Comparison of ENCODE assay signal across 8 cellular contexts in genomic region chr3:129016366-129016724, GRCh38. TPM values are rescaled to one million over a fixed set of nuclear protein-coding genes. Genes with fewer than 3 reads are reported as not detected.
DNase-seq lines count a peak whose midpoint lies in the region; ATAC-seq and TF ChIP-seq lines count a peak whose summit lies in the region.

No MANE protein-coding gene starts in this region.

- H3K27me3 ChIP-seq in BLaER1 treated with 17β-estradiol and CSF1 and Interleukin-3, amounts not matched to agents 10 nM and 100 nM, result no peaks in the 10 kb centered on the region
- peaks cover 7% of the 10 kb centered on the region; the same call in 1 of the 2 replicates for H3K27me3 ChIP-seq in IMR-90 (ENCODE audit: control insufficient read depth, insufficient read depth, low read length)
- no peaks in the 10 kb centered on the region for H3K27me3 ChIP-seq in mesendoderm (ENCODE audit: insufficient read depth, low read length, poor library complexity)
- H3K27me3 ChIP-seq in vagina, result no peaks in the 10 kb centered on the region

- TF ChIP-seq CTCF in IMR-90 (conservative IDR thresholded peaks at IDR 0.05; ENCODE audit: low read depth, low read length) (no peak), vagina (IDR thresholded peaks at IDR 0.05) (no peak)

- no TSS peak for BruUV-seq in IMR-90 (replicated peaks; lab: Mats Ljungman, UMichigan)

- WGBS in IMR-90 (ENCODE audit: extremely low coverage in 2 of 2, insufficient read length in 1 of 2), 2 experiments, result 91% methylated on average over 5 of the region's 6 CpGs; no CpG with 5 or more reads in 1 of the 2 experiments
- WGBS in mesendoderm (ENCODE audit: extremely low coverage, insufficient coverage, low lambda C conversion rate), result no CpG with 5 or more reads among the region's 6 CpGs

- H2AK5ac ChIP-seq in IMR-90 (ENCODE audit: low read depth, low read length) (peak overlapping the region; percentile 69; the same call in 1 of the 2 replicates), mesendoderm (ENCODE audit: low read length) (no peak overlapping the region)

- peak overlapping the region; percentile 38; the same call in 1 of the 2 replicates for H2BK20ac ChIP-seq in IMR-90 (ENCODE audit: low read depth, low read length)

- H3K4ac ChIP-seq in IMR-90 (ENCODE audit: low read depth, low read length) (peak overlapping the region; percentile 14; the same call in 1 of the 2 replicates), mesendoderm (ENCODE audit: low read depth, low read length) (no peak overlapping the region)

- in situ Hi-C loops in IMR-90 (cut with MboI; ENCODE audit: low sequenced_read_pairs), result no loop called here

- peaks cover 0 to 4% (median 0%) of the 10 kb centered on the region in 11 experiments; a peak in 3 of 22 replicates for H3K9me3 ChIP-seq in BLaER1 treated with 17β-estradiol and CSF1 and Interleukin-3, amounts not matched to agents 10 nM and 100 nM (replicated peaks in 1 of 11)
- H3K9me3 ChIP-seq in IMR-90 (ENCODE audit: control insufficient read depth, insufficient read depth, low read length) (no peaks in the 10 kb centered on the region), vagina (no peaks in the 10 kb centered on the region)

- DNase-seq in IMR-90 (no peak), RPMI8226 (peak; percentile 80), mesendoderm (peak; percentile 25), vagina (ENCODE audit: extremely low spot score in 2 of 2) (no peak), posterior vena cava (ENCODE audit: low spot score) (no peak)
- DNase-seq in activated naive CD4-positive, alpha-beta T cell treated with anti-CD3 and anti-CD28 coated beads, Interleukin-2, amount 50 U/mL, for 16 hours, result peak; percentile 63

- H2BK5ac ChIP-seq in IMR-90 (ENCODE audit: low read depth, low read length, poor library complexity, severe bottlenecking) (no peak overlapping the region), mesendoderm (ENCODE audit: low read length) (no peak overlapping the region)

- TF ChIP-seq POLR2A in IMR-90 (IDR thresholded peaks at IDR 0.05; ENCODE audit: low read depth, low read length) (no peak), vagina (IDR thresholded peaks at IDR 0.05) (no peak)

- H3K9me1 ChIP-seq in IMR-90 (ENCODE audit: insufficient read depth, low read length), result peaks cover 11% of the 10 kb centered on the region

- no peaks in the 10 kb centered on the region for H3K36me3 ChIP-seq in BLaER1 treated with 17β-estradiol and CSF1 and Interleukin-3, amounts not matched to agents 10 nM and 100 nM
- no peaks in the 10 kb centered on the region for H3K36me3 ChIP-seq in IMR-90 (ENCODE audit: control insufficient read depth, insufficient read depth, low read length)
- no peaks in the 10 kb centered on the region for H3K36me3 ChIP-seq in mesendoderm (ENCODE audit: control insufficient read depth, insufficient read depth, low read length)
- H3K36me3 ChIP-seq in vagina, result no peaks in the 10 kb centered on the region

- H4K91ac ChIP-seq in IMR-90 (ENCODE audit: insufficient read depth, low read depth, low read length), result 0 out of 2 replicates have a peak overlapping the region, but pooled peaks have one; percentile 19

- 0 out of 2 replicates have a peak overlapping the region, but pooled peaks have one; percentile 43 for H3K18ac ChIP-seq in IMR-90 (ENCODE audit: low read depth, low read length)
- H3K18ac ChIP-seq in mesendoderm (ENCODE audit: low read length), result no peak overlapping the region

- H4K20me1 ChIP-seq in BLaER1 treated with 17β-estradiol and CSF1 and Interleukin-3, amounts not matched to agents 10 nM and 100 nM, result no peaks in the 10 kb centered on the region
- H4K20me1 ChIP-seq in IMR-90 (ENCODE audit: insufficient read depth, low read length), result no peaks in the 10 kb centered on the region

- H3K79me1 ChIP-seq in IMR-90 (ENCODE audit: low read depth in 1 of 2, low read length in 2 of 2) (no peaks in the 10 kb centered on the region), mesendoderm (ENCODE audit: low read length) (no peaks in the 10 kb centered on the region)

- peak overlapping the region; percentile 21 for H2AFZ ChIP-seq in IMR-90 (replicated peaks; ENCODE audit: low read length, poor library complexity)

- H4K8ac ChIP-seq in IMR-90 (ENCODE audit: low read depth in 2 of 2, low read length in 2 of 2) (no peak overlapping the region; a peak in 1 of 4 replicates), mesendoderm (ENCODE audit: low read depth, low read length) (no peak overlapping the region)

- H2AK9ac ChIP-seq in IMR-90 (replicated peaks; ENCODE audit: low read depth, low read length, poor library complexity), result no peak overlapping the region

- no peak for TF ChIP-seq RAD21 in IMR-90 (IDR thresholded peaks at IDR 0.05; ENCODE audit: low read length)

- peak overlapping the region in 8 of 10 experiments; percentile 7 to 49 (median 40); a peak in 9 of 20 replicates for H3K4me3 ChIP-seq in BLaER1 treated with 17β-estradiol and CSF1 and Interleukin-3, amounts not matched to agents 10 nM and 100 nM
- H3K4me3 ChIP-seq in IMR-90 (ENCODE audit: insufficient read depth, low read depth, low read length) (no peak overlapping the region), mesendoderm (ENCODE audit: low read length) (no peak overlapping the region), vagina (no peak overlapping the region)

- H2BK120ac ChIP-seq in IMR-90 (ENCODE audit: low read depth, low read length) (peak overlapping the region; percentile 77), mesendoderm (ENCODE audit: low read depth, low read length) (no peak overlapping the region)

- peak overlapping the region in 9 of 11 experiments; percentile 39 to 77 (median 67); a peak in 15 of 22 replicates for H3K9ac ChIP-seq in BLaER1 treated with 17β-estradiol and CSF1 and Interleukin-3, amounts not matched to agents 10 nM and 100 nM
- no peak overlapping the region for H3K9ac ChIP-seq in IMR-90 (ENCODE audit: low read depth, low read length)
- no peak overlapping the region for H3K9ac ChIP-seq in mesendoderm (ENCODE audit: low read length)

- intact Hi-C loops in IMR-90 (cut with micrococcal nuclease), result no loop called here
- intact Hi-C loops in vagina (cut with DNase I), result no loop called here
- intact Hi-C loops in posterior vena cava (cut with DNase I), result no loop called here

- CTCF ChIA-PET in IMR-90 (lab: Yijun Ruan, JAX), result interaction anchor here (0.6 to 1.7 kb wide), 4 partner anchors 14 to 127 kb away, joined by 3 to 9 read pairs (median 5); no protein-coding TSS in a partner anchor

- H3K23ac ChIP-seq in IMR-90 (ENCODE audit: low read depth, low read length), result no peak overlapping the region
- no peak overlapping the region for H3K23ac ChIP-seq in mesendoderm (ENCODE audit: low read length)

- no peaks in the 10 kb centered on the region for H3K79me2 ChIP-seq in mesendoderm (ENCODE audit: control insufficient read depth, insufficient read depth, low read length)

- POLR2A ChIA-PET in IMR-90 (lab: Charles Lee; ENCODE audit: unreplicated experiment), result interaction anchor here (1.3 kb wide), 1 partner anchor 11 kb away, joined by 6 read pairs; no protein-coding TSS in a partner anchor

- H3K56ac ChIP-seq in IMR-90 (ENCODE audit: extremely low read depth, insufficient read depth, low read length) (no peak overlapping the region), mesendoderm (ENCODE audit: low read length) (no peak overlapping the region)

- peaks cover 29 to 63% (median 52%) of the 10 kb centered on the region in 10 experiments for H3K4me1 ChIP-seq in BLaER1 treated with 17β-estradiol and CSF1 and Interleukin-3, amounts not matched to agents 10 nM and 100 nM
- H3K4me1 ChIP-seq in IMR-90 (ENCODE audit: control insufficient read depth, insufficient read depth, low read length) (peaks cover 20% of the 10 kb centered on the region), mesendoderm (ENCODE audit: control insufficient read depth, low read depth, low read length) (no peaks in the 10 kb centered on the region), vagina (peaks cover 31% of the 10 kb centered on the region)

- ATAC-seq in IMR-90 (ENCODE audit: low read depth) (no peak), HG03565 (IDR thresholded peaks at IDR 0.05; ENCODE audit: unreplicated experiment) (no peak)

- peak overlapping the region in 10 of 11 experiments; percentile 49 to 88 (median 78); a peak in 21 of 22 replicates for H3K27ac ChIP-seq in BLaER1 treated with 17β-estradiol and CSF1 and Interleukin-3, amounts not matched to agents 10 nM and 100 nM
- no peak overlapping the region for H3K27ac ChIP-seq in IMR-90 (ENCODE audit: insufficient read depth, low read length)
- H3K27ac ChIP-seq in mesendoderm (ENCODE audit: low read depth, low read length), result no peak overlapping the region
- peak overlapping the region; percentile 59 for H3K27ac ChIP-seq in vagina

- H3K4me2 ChIP-seq in BLaER1 treated with 17β-estradiol and CSF1 and Interleukin-3, amounts not matched to agents 10 nM and 100 nM, result peak overlapping the region; percentile 77 to 96 (median 92)
- H3K4me2 ChIP-seq in IMR-90 (ENCODE audit: low read depth, low read length) (no peak overlapping the region), mesendoderm (ENCODE audit: low read length) (no peak overlapping the region)

- dilution Hi-C loops in IMR-90 (cut with HindIII; ENCODE audit: low sequenced_read_pairs, unreplicated experiment), result no loop called here

- peak overlapping the region; percentile 74; the same call in 2 of the 3 replicates for H2BK15ac ChIP-seq in IMR-90 (ENCODE audit: low read depth, low read length)
- no peak overlapping the region for H2BK15ac ChIP-seq in mesendoderm (replicated peaks; ENCODE audit: low read depth)

- H4K5ac ChIP-seq in IMR-90 (ENCODE audit: low read depth, low read length) (no peak overlapping the region), mesendoderm (ENCODE audit: low read length) (no peak overlapping the region)

- H3K14ac ChIP-seq in IMR-90 (replicated peaks; ENCODE audit: low read depth, low read length), result no peak overlapping the region

RNA-seq across cellular contexts. Expression of gene EFCC1, which starts 15.2 kb away (rescaled TPM):
- total RNA-seq in IMR-90 (2012; rRNA removed), result not detected in 2 replicates
- polyA plus RNA-seq in IMR-90 (2012; rRNA removed), result not detected in 2 replicates
- not detected in 2 replicates for polyA plus RNA-seq in IMR-90 (2012; cell fraction: cytosol; rRNA removed)
- polyA plus RNA-seq in IMR-90 (2012; cell fraction: nucleus; rRNA removed; ENCODE audit: low replicate concordance), result not detected in 2 replicates
- not detected for polyA plus RNA-seq in mesendoderm (2013, experiment 1 of 2)
- not detected for polyA plus RNA-seq in mesendoderm (2013, experiment 2 of 2)
- total RNA-seq in vagina, result 3.7 TPM
- 1 to 10 TPM; 1.3 to 2.1 TPM for total RNA-seq in posterior vena cava

RNA-seq across cellular contexts. Expression of gene CFAP92, which starts 22.5 kb away (rescaled TPM):
- total RNA-seq in IMR-90 (2012; rRNA removed) (not detected in 2 replicates), vagina (not detected), posterior vena cava (under 1 TPM; 0.14 to 0.28 TPM)
- polyA plus RNA-seq in IMR-90 (2012; rRNA removed), result not detected in 2 replicates
- polyA plus RNA-seq in IMR-90 (2012; cell fraction: cytosol; rRNA removed), result not detected in 2 replicates
- not detected in 2 replicates for polyA plus RNA-seq in IMR-90 (2012; cell fraction: nucleus; rRNA removed; ENCODE audit: low replicate concordance)
- polyA plus RNA-seq in mesendoderm (2013, experiment 1 of 2), result 0.60 TPM
- polyA plus RNA-seq in mesendoderm (2013, experiment 2 of 2), result 0.38 TPM

RNA-seq across cellular contexts. Expression of gene GP9, which starts 44.2 kb away (rescaled TPM):
- total RNA-seq in IMR-90 (2012; rRNA removed) (not detected in 2 replicates), vagina (not detected), posterior vena cava (under 1 TPM in 1 of 2 donors, not detected in 1; 0.48 TPM)
- polyA plus RNA-seq in IMR-90 (2012; rRNA removed), result not detected in 2 replicates
- not detected in 2 replicates for polyA plus RNA-seq in IMR-90 (2012; cell fraction: cytosol; rRNA removed)
- not detected in 2 replicates for polyA plus RNA-seq in IMR-90 (2012; cell fraction: nucleus; rRNA removed; ENCODE audit: low replicate concordance)
- polyA plus RNA-seq in mesendoderm (2013, experiment 1 of 2), result not detected
- polyA plus RNA-seq in mesendoderm (2013, experiment 2 of 2), result not detected

Comparison
In these comparisons a context has a peak if more than half of its experiments do, and no peak if none do; other contexts are left out.
1. H3K27ac ChIP-seq: peak in BLaER1 treated with 17β-estradiol and CSF1 and Interleukin-3, amounts not matched to agents 10 nM and 100 nM (10 of 11) and vagina (single experiment); none in IMR-90 (single experiment) and mesendoderm (single experiment).
2. H3K4me2 ChIP-seq: peak in BLaER1 treated with 17β-estradiol and CSF1 and Interleukin-3, amounts not matched to agents 10 nM and 100 nM (11 of 11); none in IMR-90 (single experiment) and mesendoderm (single experiment).
3. H3K4me3 ChIP-seq: peak in BLaER1 treated with 17β-estradiol and CSF1 and Interleukin-3, amounts not matched to agents 10 nM and 100 nM (8 of 10); none in IMR-90 (single experiment), mesendoderm (single experiment) and vagina (0 of 2).
4. H3K9ac ChIP-seq: peak in BLaER1 treated with 17β-estradiol and CSF1 and Interleukin-3, amounts not matched to agents 10 nM and 100 nM (9 of 11); none in IMR-90 (single experiment) and mesendoderm (single experiment).
5. DNase-seq: peak in RPMI8226 (single experiment), activated naive CD4-positive, alpha-beta T cell treated with anti-CD3 and anti-CD28 coated beads, Interleukin-2, amount 50 U/mL, for 16 hours (single experiment) and mesendoderm (single experiment); none in IMR-90 (single experiment), vagina (0 of 2) and posterior vena cava (single experiment).